Comparison of ENCODE assay signal across 16 cellular contexts in genomic region chr14:68065322-68065721, GRCh38.
DNase-seq lines count a peak whose midpoint lies in the region; ATAC-seq, FAIRE-seq and TF ChIP-seq lines count a peak whose summit lies in the region.
"Had no signal": no experiment of that assay in that cellular context is flagged by ENCODE, and none has a peak within 500 bp of the region (broad histone marks: within the 10 kb centered on the region; RNA-seq: fewer than 3 reads in every experiment).

No MANE protein-coding gene starts in this region.

- TF ChIP-seq CTCF in H1 (IDR thresholded peaks at IDR 0.05; ENCODE audit: control extremely low read depth in 1 of 3, insufficient read depth in 1 of 3, low read depth in 1 of 3, low read length in 3 of 3), result no peak

- peak; percentile 97 for FAIRE-seq in HTR-8/SVneo (lab: Jason Lieb, UNC)
- no peak for FAIRE-seq in H1 (lab: Jason Lieb, UNC)
- FAIRE-seq: GM19239, H54 had no signal

- H3K36me3 ChIP-seq in H1 (ENCODE audit: control insufficient read depth in 2 of 4, insufficient read depth in 4 of 4, low read length in 3 of 4) (no peaks in the 10 kb centered on the region; a peak in 1 of 8 replicates), trophoblast cell (ENCODE audit: control insufficient read depth in 1 of 2, insufficient read depth in 2 of 2, low read length in 2 of 2) (no peaks in the 10 kb centered on the region)

- no peak overlapping the region for H2BK5ac ChIP-seq in H1 (ENCODE audit: low read depth, low read length)
- no peak overlapping the region for H2BK5ac ChIP-seq in trophoblast cell (ENCODE audit: low read depth, low read length, poor library complexity)

- H4K12ac ChIP-seq in trophoblast cell (ENCODE audit: low read depth, low read length), result no peak overlapping the region

- H3K18ac ChIP-seq in H1 (ENCODE audit: extremely low read depth, low read length), result no peak overlapping the region
- H3K18ac ChIP-seq in trophoblast cell (ENCODE audit: low read length), result no peak overlapping the region

- no peak for TF ChIP-seq POLR2A in H1 (IDR thresholded peaks at IDR 0.05; ENCODE audit: control extremely low read depth in 1 of 2, low read depth in 2 of 2, low read length in 2 of 2)

- no peak overlapping the region for H2BK120ac ChIP-seq in H1 (replicated peaks; ENCODE audit: low read depth, low read length)
- no peak overlapping the region for H2BK120ac ChIP-seq in trophoblast cell (ENCODE audit: insufficient read depth, low read length, poor library complexity)

- CTCF ChIA-PET in H1 (lab: Charles Lee; ENCODE audit: partially characterized antibody), result no interaction called here

- WGBS in H1 (ENCODE audit: extremely low coverage in 1 of 2, insufficient coverage in 1 of 2, insufficient read length in 1 of 2, insufficient replicate concordance in 2 of 2, low coverage in 1 of 2, low lambda C conversion rate in 2 of 2, missing lambda C conversion rate in 1 of 2), 2 experiments, result 91% methylated on average over 3 of the region's 3 CpGs; no CpG with 5 or more reads in 1 of the 2 experiments
- no CpG with 5 or more reads among the region's 3 CpGs for WGBS in trophoblast cell (ENCODE audit: extremely low coverage, insufficient coverage, insufficient read length)

- no peak overlapping the region for H3K56ac ChIP-seq in H1 (replicated peaks; ENCODE audit: insufficient read length, low read depth, low read length)

- no peak for TF ChIP-seq EP300 in H1 (IDR thresholded peaks at IDR 0.05; ENCODE audit: borderline replicate concordance in 1 of 2, low read depth in 2 of 2, low read length in 2 of 2)

- H3K9ac ChIP-seq in H1 (replicated peaks in 1 of 4; ENCODE audit: extremely low read depth in 1 of 4, low read depth in 3 of 4, low read length in 3 of 4) (no peak overlapping the region), trophoblast cell (ENCODE audit: low read length) (no peak overlapping the region)

- H4K5ac ChIP-seq in H1 (ENCODE audit: insufficient read length, low read depth, low read length), result no peak overlapping the region

- H3K23me2 ChIP-seq in H1 (ENCODE audit: low read depth, low read length), result no peaks in the 10 kb centered on the region

- H2BK20ac ChIP-seq in H1 (ENCODE audit: low read length), result 0 out of 2 replicates have a peak overlapping the region, but pooled peaks have one; percentile 72

- H3K23ac ChIP-seq in H1 (ENCODE audit: insufficient read length) (no peak overlapping the region), trophoblast cell (ENCODE audit: low read length) (no peak overlapping the region)

- H3K9me3 ChIP-seq in H1 (ENCODE audit: insufficient read depth in 2 of 2, low read depth in 1 of 2, low read length in 1 of 2) (no peaks in the 10 kb centered on the region), trophoblast cell (ENCODE audit: insufficient read depth, low read depth, low read length) (peaks cover 4% of the 10 kb centered on the region)
- H3K9me3 ChIP-seq: Caco-2 had no signal

- H3K79me1 ChIP-seq in H1 (ENCODE audit: low read depth, low read length) (no peaks in the 10 kb centered on the region), trophoblast cell (ENCODE audit: low read length) (no peaks in the 10 kb centered on the region)

- H4K91ac ChIP-seq in H1 (replicated peaks; ENCODE audit: insufficient read length, low read length) (peak overlapping the region; percentile 25), trophoblast cell (ENCODE audit: low read depth, low read length) (no peak overlapping the region)

- H4K8ac ChIP-seq in H1 (ENCODE audit: extremely low read depth, insufficient read depth, low read length), result no peak overlapping the region
- H4K8ac ChIP-seq in trophoblast cell (ENCODE audit: low read depth, low read length), result no peak overlapping the region

- H2BK15ac ChIP-seq in H1 (ENCODE audit: low read length), result peak overlapping the region; percentile 97; the same call in 1 of the 2 replicates

- H3K79me2 ChIP-seq in H1 (ENCODE audit: control insufficient read depth in 1 of 2, insufficient read depth in 2 of 2, low read length in 2 of 2) (no peaks in the 10 kb centered on the region), trophoblast cell (ENCODE audit: control insufficient read depth, insufficient read depth, low read length, poor library complexity) (no peaks in the 10 kb centered on the region)

- no peak overlapping the region for H3K27ac ChIP-seq in H1 (ENCODE audit: low read depth, low read length)
- H3K27ac ChIP-seq in trophoblast cell (ENCODE audit: low read depth, low read length), result no peak overlapping the region
- H3K27ac ChIP-seq in caudate nucleus (ENCODE audit: low read depth, low read length), result no peak overlapping the region

- no peaks in the 10 kb centered on the region for H3K27me3 ChIP-seq in H1 (replicated peaks in 1 of 4; ENCODE audit: control insufficient read depth in 3 of 4, extremely low read depth in 1 of 4, insufficient read depth in 3 of 4, low read length in 3 of 4)
- no peaks in the 10 kb centered on the region for H3K27me3 ChIP-seq in trophoblast cell (ENCODE audit: insufficient read depth, low read length)

- H3K4me3 ChIP-seq in H1 (ENCODE audit: extremely low read depth in 1 of 4, insufficient read depth in 2 of 4, low read depth in 3 of 4, low read length in 4 of 4) (no peak overlapping the region), trophoblast cell (ENCODE audit: low read depth, low read length) (peak overlapping the region; percentile 20)
- H3K4me3 ChIP-seq: GM23338 had no signal

- H3K4me2 ChIP-seq in H1 (ENCODE audit: insufficient read depth in 1 of 2, low read depth in 2 of 2, low read length in 2 of 2) (no peak overlapping the region), trophoblast cell (ENCODE audit: low read length) (no peak overlapping the region)
- H3K4me2 ChIP-seq: GM23338 had no signal

- no peak for TF ChIP-seq RAD21 in H1 (IDR thresholded peaks at IDR 0.05 in 1 of 2, conservative IDR thresholded peaks at IDR 0.05 in 1 of 2; ENCODE audit: low read depth in 2 of 2, low read length in 2 of 2)

- no peak overlapping the region for H2AFZ ChIP-seq in H1 (ENCODE audit: low read length)
- H2AFZ ChIP-seq in trophoblast cell (ENCODE audit: insufficient read depth, low read length, poor library complexity), result no peak overlapping the region
- H2AFZ ChIP-seq: GM23338 had no signal

- H4K20me1 ChIP-seq in H1 (replicated peaks in 1 of 2; ENCODE audit: control insufficient read depth in 1 of 2, insufficient read depth in 2 of 2, low read length in 2 of 2), result no peaks in the 10 kb centered on the region

- no peak for DNase-seq in HTR-8/SVneo (ENCODE audit: insufficient read length, low spot score)
- DNase-seq in H1 (ENCODE audit: low read depth in 1 of 2, low spot score in 2 of 2), result no peak
- DNase-seq in trophoblast cell, result no peak
- no peak for DNase-seq in caudate nucleus (lab: John Stamatoyannopoulos, UW)
- DNase-seq: C1 segment of cervical spinal cord; Caco-2; CD4-positive, alpha-beta memory T cell; DMS153; DND-41; HCEC 1CT had no signal

- H3K4me1 ChIP-seq in H1 (replicated peaks in 1 of 4; ENCODE audit: control insufficient read depth in 3 of 4, insufficient read depth in 4 of 4, low read length in 3 of 4), result 0 out of 7 replicates have a peak, but pooled peaks cover 0 to 2% (median 0%) of the 10 kb centered on the region in 4 experiments
- no peaks in the 10 kb centered on the region for H3K4me1 ChIP-seq in trophoblast cell (ENCODE audit: control insufficient read depth in 1 of 2, insufficient read depth in 2 of 2, low read length in 2 of 2)
- H3K4me1 ChIP-seq: Caco-2 had no signal

- POLR2A ChIA-PET in H1 (lab: Charles Lee; ENCODE audit: partially characterized antibody), result interaction anchor here (0.6 kb wide), 1 partner anchor 24 kb away, joined by 4 read pairs; no protein-coding TSS in a partner anchor

- H3K14ac ChIP-seq in H1 (ENCODE audit: insufficient read length), result no peak overlapping the region
- H3K14ac ChIP-seq in trophoblast cell (ENCODE audit: low read length), result no peak overlapping the region

- H2BK12ac ChIP-seq in H1 (ENCODE audit: low read depth, low read length) (peak overlapping the region; percentile 4; the same call in 1 of the 2 replicates), trophoblast cell (ENCODE audit: low read length) (no peak overlapping the region)

- H3K4ac ChIP-seq in H1 (replicated peaks; ENCODE audit: insufficient read length, low read depth, low read length) (no peak overlapping the region), trophoblast cell (ENCODE audit: low read depth, low read length) (no peak overlapping the region)

- ATAC-seq in HG03342 (IDR thresholded peaks at IDR 0.05; ENCODE audit: unreplicated experiment) (no peak), GM21515 (IDR thresholded peaks at IDR 0.05; ENCODE audit: unreplicated experiment) (no peak), GM19397 (IDR thresholded peaks at IDR 0.05; ENCODE audit: unreplicated experiment) (no peak)
- ATAC-seq: GM23338 had no signal

- H2AK5ac ChIP-seq in H1 (ENCODE audit: low read depth, low read length) (0 out of 2 replicates have a peak overlapping the region, but pooled peaks have one; percentile 82), trophoblast cell (ENCODE audit: low read length) (no peak overlapping the region)

TF ChIP-seq in H1, 55 proteins besides CTCF, POLR2A, EP300 and RAD21:
- TF ChIP-seq USF2 (IDR thresholded peaks at IDR 0.05; ENCODE audit: low read length) (no peak), ZNF274 (IDR thresholded peaks at IDR 0.05; ENCODE audit: borderline replicate concordance, extremely low read depth, low read length) (no peak), POU5F1 (IDR thresholded peaks at IDR 0.05; ENCODE audit: low read depth, low read length) (no peak), E2F6 (IDR thresholded peaks at IDR 0.05) (no peak), MAFK (IDR thresholded peaks at IDR 0.05; ENCODE audit: low read depth, low read length) (no peak), CBX8 (IDR thresholded peaks at IDR 0.05; ENCODE audit: borderline replicate concordance, low read depth, low read length) (no peak)
TF ChIP-seq in H1: peak in this region for 0.
